In the genomic region with DNA sequence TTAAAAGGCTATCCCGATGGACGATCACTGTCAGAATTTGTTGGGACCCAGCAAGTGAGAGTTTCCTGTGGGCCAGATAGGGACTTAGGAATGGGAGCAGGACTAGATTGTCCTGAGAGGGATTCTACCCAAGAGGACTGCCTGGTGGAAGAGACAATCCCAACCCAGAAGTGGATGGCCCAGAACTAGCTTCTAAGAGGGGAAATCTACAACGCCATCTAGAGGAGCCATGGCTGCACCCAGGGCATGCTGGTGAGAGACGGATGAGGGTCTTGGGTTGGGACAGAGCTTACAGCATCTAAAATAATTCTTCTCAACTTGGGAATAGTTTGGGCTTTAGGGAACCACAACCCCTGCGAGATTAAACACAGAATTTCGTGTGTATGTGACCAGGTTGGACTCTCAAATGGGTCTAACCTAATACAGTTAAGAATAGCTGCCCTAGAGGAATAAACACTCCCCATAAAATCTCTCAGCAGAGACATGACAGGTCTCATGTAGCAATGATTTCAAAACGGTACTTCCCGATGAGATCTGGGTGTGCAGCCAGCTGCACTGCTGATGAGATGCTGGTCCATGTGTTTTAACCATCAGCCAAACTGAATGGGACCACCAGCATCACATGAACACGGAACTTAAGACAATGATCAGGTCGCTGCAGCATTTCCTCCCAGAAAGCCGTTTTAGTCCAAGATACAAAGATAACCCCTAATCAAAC, we compare ENCODE assay signal across 19 cellular contexts. TPM values are rescaled to one million over a fixed set of nuclear protein-coding genes. Genes with fewer than 3 reads are reported as not detected.
DNase-seq lines count a peak whose midpoint lies in the region; ATAC-seq and TF ChIP-seq lines count a peak whose summit lies in the region.
"Had no signal": no experiment of that assay in that cellular context is flagged by ENCODE, and none has a peak within 500 bp of the region (broad histone marks: within the 10 kb centered on the region; RNA-seq: fewer than 3 reads in every experiment).

No MANE protein-coding gene starts in this region.

- no peak overlapping the region for H3K27ac Mint-ChIP-seq in neural progenitor cell
- H3K27ac Mint-ChIP-seq: activated naive CD8-positive, alpha-beta T cell treated with anti-CD3 and anti-CD28 coated beads, Interleukin-2, amount 10 ng/mL, durations not matched to agents 7 days and 5 days had no signal

- POLR2A ChIA-PET in HCT116 (lab: Charles Lee): no interaction called here

- H3K36me3 ChIP-seq in HCT116 (ENCODE audit: control insufficient read depth in 1 of 2, insufficient read depth in 2 of 2, low read length in 2 of 2): no peaks in the 10 kb centered on the region
- H3K36me3 ChIP-seq in brain microvascular endothelial cell (replicated peaks): no peaks in the 10 kb centered on the region
- no peaks in the 10 kb centered on the region for H3K36me3 ChIP-seq in neural progenitor cell
- H3K36me3 ChIP-seq: prostate gland, thoracic aorta had no signal

- peaks cover 26% of the 10 kb centered on the region for H3K4me1 Mint-ChIP-seq in neural progenitor cell
- H3K4me1 Mint-ChIP-seq: activated naive CD8-positive, alpha-beta T cell treated with anti-CD3 and anti-CD28 coated beads, Interleukin-2, amount 10 ng/mL, durations not matched to agents 7 days and 5 days; central memory CD8-positive, alpha-beta T cell had no signal

- no peak for TF ChIP-seq POLR2A in HCT116 (IDR thresholded peaks at IDR 0.05; ENCODE audit: borderline replicate concordance, extremely low read depth, insufficient read depth, insufficient read length)

- peaks cover 5% of the 10 kb centered on the region for H3F3A ChIP-seq in neural progenitor cell (ENCODE audit: low read depth)

- in situ Hi-C loops in brain microvascular endothelial cell (cut with HindIII; ENCODE audit: low pct_ligation_motif_present, low sequenced_read_pairs): loop anchor here (25.0 kb wide), 1 partner anchor 166 kb away; no protein-coding TSS in a partner anchor

- H3K9me3 Mint-ChIP-seq in neural progenitor cell: no peaks in the 10 kb centered on the region
- H3K9me3 Mint-ChIP-seq: activated naive CD8-positive, alpha-beta T cell treated with anti-CD3 and anti-CD28 coated beads, Interleukin-2, amount 10 ng/mL, durations not matched to agents 7 days and 5 days; central memory CD8-positive, alpha-beta T cell had no signal

- ATAC-seq in HCT116 (peak; percentile 57; the same call in 1 of the 2 replicates), HG02884 (IDR thresholded peaks at IDR 0.05; ENCODE audit: unreplicated experiment) (no peak)
- no peak for ATAC-seq in activated CD4-positive, CD25-positive, alpha-beta regulatory T cell treated with anti-CD3 and anti-CD28 coated beads, Interleukin-2, amount 50 U/mL, for 24 hours
- ATAC-seq: left colon had no signal

- intact Hi-C loops in HCT116 (cut with micrococcal nuclease): no loop called here

- H3K27me3 ChIP-seq in HCT116 (ENCODE audit: insufficient read depth, low read length) (peaks cover 2% of the 10 kb centered on the region), brain microvascular endothelial cell (replicated peaks) (no peaks in the 10 kb centered on the region), neural progenitor cell (no peaks in the 10 kb centered on the region)

- RAD21 ChIA-PET in HCT116 (lab: Charles Lee; ENCODE audit: low non-redundant PET in 1 of 2, low total read pairs in 2 of 2, uncharacterized antibody in 2 of 2, unreplicated experiment in 2 of 2): no interaction called here

- TF ChIP-seq CTCF in HCT116 (IDR thresholded peaks at IDR 0.05 in 2 of 3, conservative IDR thresholded peaks at IDR 0.05 in 1 of 3; ENCODE audit: borderline replicate concordance in 1 of 3, insufficient read depth in 1 of 3, low read depth in 2 of 3, low read length in 2 of 3) (peak in 2 of 3 experiments; percentile 32 to 46; a peak in 3 of 6 replicates), brain microvascular endothelial cell (IDR thresholded peaks at IDR 0.05; ENCODE audit: low read depth, low read length, missing control alignments) (peak; percentile 28), neural progenitor cell (IDR thresholded peaks at IDR 0.05) (peak; percentile 8)

- no peaks in the 10 kb centered on the region for H3K9me2 ChIP-seq in HCT116 (ENCODE audit: insufficient read depth)

- no peak overlapping the region for H3K4me3 ChIP-seq in HCT116 (replicated peaks in 1 of 2; ENCODE audit: low read depth in 1 of 2, low read length in 2 of 2)
- no peak overlapping the region for H3K4me3 ChIP-seq in brain microvascular endothelial cell (ENCODE audit: low read depth, low read length)
- H3K4me3 ChIP-seq in neural progenitor cell: no peak overlapping the region
- H3K4me3 ChIP-seq: prostate gland, thoracic aorta had no signal

- peak; percentile 13; the same call in 1 of the 2 replicates for TF ChIP-seq RAD21 in HCT116 (IDR thresholded peaks at IDR 0.05; ENCODE audit: low read depth)

- H3K4me2 ChIP-seq in HCT116 (ENCODE audit: low read length) (no peak overlapping the region), neural progenitor cell (no peak overlapping the region)

- no peak overlapping the region for H3K27ac ChIP-seq in HCT116 (ENCODE audit: low read depth, low read length)
- H3K27ac ChIP-seq in brain microvascular endothelial cell: no peak overlapping the region
- H3K27ac ChIP-seq in neural progenitor cell: no peak overlapping the region
- H3K27ac ChIP-seq: prostate gland, thoracic aorta had no signal

- H3K9me3 ChIP-seq in HCT116 (ENCODE audit: control insufficient read depth in 1 of 2, insufficient read depth in 1 of 2, low read depth in 1 of 2, low read length in 2 of 2) (no peaks in the 10 kb centered on the region), neural progenitor cell (ENCODE audit: low read depth) (no peaks in the 10 kb centered on the region)
- H3K9me3 ChIP-seq: prostate gland, thoracic aorta had no signal

- H3K36me3 Mint-ChIP-seq in neural progenitor cell: no peaks in the 10 kb centered on the region
- H3K36me3 Mint-ChIP-seq: activated naive CD8-positive, alpha-beta T cell treated with anti-CD3 and anti-CD28 coated beads, Interleukin-2, amount 10 ng/mL, durations not matched to agents 7 days and 5 days had no signal

- CTCF ChIA-PET in HCT116 (lab: Charles Lee): interaction anchor here (1.4 kb wide), 1 partner anchor 15 kb away, joined by 4 read pairs; no protein-coding TSS in a partner anchor

- no peaks in the 10 kb centered on the region; the same call in 1 of the 2 replicates for H4K20me1 ChIP-seq in HCT116 (ENCODE audit: insufficient read depth)
- no peaks in the 10 kb centered on the region for H4K20me1 ChIP-seq in neural progenitor cell (ENCODE audit: low read depth)

- no TSS peak for BruUV-seq in HCT116 (replicated peaks; lab: Mats Ljungman, UMichigan)

- DNase-seq in EH (ENCODE audit: low read depth): peak; percentile 39
- no peak for DNase-seq in HCT116 (ENCODE audit: low read depth, low spot score)
- DNase-seq in brain microvascular endothelial cell: no peak
- DNase-seq in neural progenitor cell (ENCODE audit: low spot score): no peak
- no peak for DNase-seq in stimulated activated CD4-positive, alpha-beta T cell treated with anti-CD3 and anti-CD28 coated beads, Interleukin-15, amount 100 ng/mL, for 24 hours
- DNase-seq in activated CD4-positive, CD25-positive, alpha-beta regulatory T cell (lab: John Stamatoyannopoulos, UW): no peak
- DNase-seq: activated CD4-positive, alpha-beta T cell treated with anti-CD3 and anti-CD28 coated beads for 48 hours; activated naive CD8-positive, alpha-beta T cell treated with anti-CD3 and anti-CD28 coated beads, Interleukin-2, amount 10 ng/mL, durations not matched to agents 7 days and 5 days; activated T-cell treated with anti-CD3 and anti-CD28 coated beads, Interleukin-2, amount 50 U/mL, for 1 hour; C1 segment of cervical spinal cord; left colon; NCI-H1436; NCI-H526; T-helper 2 cell had no signal

- peaks cover 5% of the 10 kb centered on the region for H3K27me3 Mint-ChIP-seq in neural progenitor cell (ENCODE audit: insufficient read depth, low read depth)
- H3K27me3 Mint-ChIP-seq: activated naive CD8-positive, alpha-beta T cell treated with anti-CD3 and anti-CD28 coated beads, Interleukin-2, amount 10 ng/mL, durations not matched to agents 7 days and 5 days; central memory CD8-positive, alpha-beta T cell had no signal

- H3K4me1 ChIP-seq in HCT116 (ENCODE audit: control insufficient read depth in 1 of 2, insufficient read depth in 2 of 2, low read length in 2 of 2) (no peaks in the 10 kb centered on the region), neural progenitor cell (peaks cover 24% of the 10 kb centered on the region)
- H3K4me1 ChIP-seq: prostate gland had no signal

- H3K79me2 ChIP-seq in HCT116 (ENCODE audit: insufficient read depth, low read length) (no peaks in the 10 kb centered on the region), neural progenitor cell (ENCODE audit: low read depth) (no peaks in the 10 kb centered on the region)

- no peak overlapping the region for H3K9ac ChIP-seq in HCT116 (ENCODE audit: low read length)
- H3K9ac ChIP-seq in neural progenitor cell: no peak overlapping the region

- no peak overlapping the region for H2AFZ ChIP-seq in HCT116 (ENCODE audit: low read depth, low read length, poor library complexity, severe bottlenecking)
- H2AFZ ChIP-seq in neural progenitor cell (replicated peaks): no peak overlapping the region

- H3K4me3 Mint-ChIP-seq in neural progenitor cell: no peak overlapping the region
- H3K4me3 Mint-ChIP-seq: activated naive CD8-positive, alpha-beta T cell treated with anti-CD3 and anti-CD28 coated beads, Interleukin-2, amount 10 ng/mL, durations not matched to agents 7 days and 5 days; central memory CD8-positive, alpha-beta T cell had no signal

TF ChIP-seq in HCT116, 20 proteins besides CTCF, POLR2A, EP300 and RAD21:
- TF ChIP-seq, protein P1, sequence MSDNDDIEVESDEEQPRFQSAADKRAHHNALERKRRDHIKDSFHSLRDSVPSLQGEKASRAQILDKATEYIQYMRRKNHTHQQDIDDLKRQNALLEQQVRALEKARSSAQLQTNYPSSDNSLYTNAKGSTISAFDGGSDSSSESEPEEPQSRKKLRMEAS (IDR thresholded peaks at IDR 0.05): no peak
- TF ChIP-seq CBX3 (IDR thresholded peaks at IDR 0.05; ENCODE audit: low read depth) (no peak), YY1 (IDR thresholded peaks at IDR 0.05; ENCODE audit: extremely low read depth, insufficient replicate concordance, low read depth, low read length) (no peak), ELF1 (IDR thresholded peaks at IDR 0.05; ENCODE audit: borderline replicate concordance, low read depth) (no peak), SP1 (IDR thresholded peaks at IDR 0.05; ENCODE audit: low read depth) (no peak), EZH2phosphoT487 (IDR thresholded peaks at IDR 0.05; ENCODE audit: borderline replicate concordance) (no peak), JUND (IDR thresholded peaks at IDR 0.05) (no peak), SRF (IDR thresholded peaks at IDR 0.05; ENCODE audit: low read depth) (no peak), FOSL1 (IDR thresholded peaks at IDR 0.05; ENCODE audit: low read depth) (no peak), SIN3A (IDR thresholded peaks at IDR 0.05; ENCODE audit: low read depth) (no peak)

RNA-seq across cellular contexts. Expression of gene CCBE1, which starts 50.8 kb away (rescaled TPM):
- 0.84 TPM for total RNA-seq in HCT116 (2021; ENCODE audit: unreplicated experiment)
- 0.05 and 0.45 TPM in 2 replicates for polyA plus RNA-seq in HCT116 (2012)
- 2.9 and 6.4 TPM in 2 replicates for total RNA-seq in neural progenitor cell (ENCODE audit: low replicate concordance)
- total RNA-seq: activated naive CD8-positive, alpha-beta T cell treated with anti-CD3 and anti-CD28 coated beads, Interleukin-2, amount 10 ng/mL, durations not matched to agents 7 days and 5 days had no signal
